ENCODE assay signal across 6 cellular contexts in genomic region chr1:155126494-155127104, GRCh38. TPM values are rescaled to one million over a fixed set of nuclear protein-coding genes. Genes with fewer than 3 reads are reported as not detected.
DNase-seq lines count a peak whose midpoint lies in the region; ATAC-seq and TF ChIP-seq lines count a peak whose summit lies in the region.

No MANE protein-coding gene starts in this region.

- H3K4me1 ChIP-seq in HAP-1, result peaks cover 33% of the 10 kb centered on the region
- peaks cover 24 to 84% (median 51%) of the 10 kb centered on the region in 3 donors for H3K4me1 ChIP-seq in esophagus squamous epithelium

- H3K36me3 Mint-ChIP-seq in T-helper 17 cell (ENCODE audit: low read depth), result no peaks in the 10 kb centered on the region

- intact Hi-C loops in esophagus squamous epithelium (cut with DNase I), result no loop called here

- H3K36me3 ChIP-seq in HAP-1 (replicated peaks) (peaks cover 3% of the 10 kb centered on the region), esophagus squamous epithelium (peaks cover 4 to 11% (median 8%) of the 10 kb centered on the region in 3 donors)

- in situ Hi-C loops in HAP-1 (cut with MboI; ENCODE audit: low sequenced_read_pairs), result no loop called here

- 0 to 7% methylated on average over 14 to 32 of the region's 36 CpGs for WGBS in esophagus squamous epithelium, 2 donors

- H3K4me3 ChIP-seq in HAP-1 (peak overlapping the region; percentile 54), esophagus squamous epithelium (peak overlapping the region; percentile 71 to 87 (median 75))

- peak; percentile 76 for ATAC-seq in T-helper 17 cell
- no peak for ATAC-seq in HG02678 (IDR thresholded peaks at IDR 0.05; ENCODE audit: unreplicated experiment)

- peak overlapping the region; percentile 8 for H3K27ac Mint-ChIP-seq in T-helper 17 cell

- DNase-seq in HAP-1 (ENCODE audit: low spot score in 2 of 2) (peak in 1 of 2 experiments; percentile 70), T-helper 17 cell (no peak), esophagus squamous epithelium (lab: John Stamatoyannopoulos, UW) (no peak), retina (peak; percentile 75), GM19238 (ENCODE audit: insufficient read length, low spot score) (no peak)

- H3K27me3 ChIP-seq in HAP-1 (ENCODE audit: low read depth) (no peaks in the 10 kb centered on the region), esophagus squamous epithelium (peaks cover 0 to 26% (median 0%) of the 10 kb centered on the region in 4 donors)

- peak overlapping the region; percentile 94 for H3K4me3 Mint-ChIP-seq in T-helper 17 cell

- peak in 1 of 6 experiments; percentile 6 for TF ChIP-seq CTCF in esophagus squamous epithelium (IDR thresholded peaks at IDR 0.05)

- H3K4me1 Mint-ChIP-seq in T-helper 17 cell, result peaks cover 31% of the 10 kb centered on the region

- peak overlapping the region; percentile 93 to 100 (median 99) for H3K27ac ChIP-seq in esophagus squamous epithelium

- no peak for TF ChIP-seq POLR2A in esophagus squamous epithelium (IDR thresholded peaks at IDR 0.05)

- no peaks in the 10 kb centered on the region for H3K9me3 ChIP-seq in HAP-1
- no peaks in the 10 kb centered on the region for H3K9me3 ChIP-seq in T-helper 17 cell (ENCODE audit: control insufficient read depth, low read length, poor library complexity, severe bottlenecking)
- no peaks in the 10 kb centered on the region for H3K9me3 ChIP-seq in esophagus squamous epithelium

- peaks cover 26% of the 10 kb centered on the region for H3K27me3 Mint-ChIP-seq in T-helper 17 cell

RNA-seq across cellular contexts. Expression of gene EFNA1, which starts 1.1 kb away (rescaled TPM):
- 1 to 10 TPM in 1 of 2 donors, not detected in 1; 1.0 TPM for total RNA-seq in T-helper 17 cell
- 10 to 100 TPM; 30.2 to 42.9 (median 31.0) TPM for total RNA-seq in esophagus squamous epithelium

RNA-seq across cellular contexts. Expression of gene SLC50A1, which starts 9.1 kb away (rescaled TPM):
- total RNA-seq in T-helper 17 cell (10 to 100 TPM; 25.6 to 27.8 TPM), esophagus squamous epithelium (10 to 100 TPM; 21.4 to 27.2 (median 26.0) TPM)

RNA-seq across cellular contexts. Expression of gene DPM3, which starts 13.7 kb away (rescaled TPM):
- total RNA-seq in T-helper 17 cell, result 10 to 100 TPM; 32.1 to 36.0 TPM
- total RNA-seq in esophagus squamous epithelium, result 10 to 100 TPM; 33.1 to 67.7 (median 45.4) TPM

RNA-seq across cellular contexts. Expression of gene KRTCAP2, which starts 46.5 kb away (rescaled TPM):
- 100 to 1,000 TPM; 110 to 127 TPM for total RNA-seq in T-helper 17 cell
- 100 to 1,000 TPM in 1 of 4 donors, 10 to 100 TPM in 3; 70.8 to 122 (median 73.8) TPM for total RNA-seq in esophagus squamous epithelium

RNA-seq across cellular contexts. Expression of gene TRIM46, which starts 47.0 kb away (rescaled TPM):
- total RNA-seq in T-helper 17 cell (10 to 100 TPM in 1 of 2 donors, 1 to 10 TPM in 1; 9.8 to 12.7 TPM), esophagus squamous epithelium (under 1 TPM in 3 of 4 donors, not detected in 1; 0.30 to 0.53 (median 0.38) TPM)

Comparison
In these comparisons a context has a peak if more than half of its experiments do, and no peak if none do; other contexts are left out.
1. RNA of gene EFNA1, which starts 1.1 kb away (total RNA-seq): 30.2 to 42.9 TPM in esophagus squamous epithelium; 1.0 TPM in T-helper 17 cell; every median in the first group is over 10 times any median in the second.